Comparison of ENCODE assay signal across 1 cellular context in genomic region chr19:39110263-39110967, GRCh38.
TF ChIP-seq lines count a peak whose summit lies in the region.

No MANE protein-coding gene starts in this region.

TF ChIP-seq in HepG2, 621 proteins besides CTCF, POLR2A, EP300 and RAD21 (continued from another document):
- TF ChIP-seq ZEB1 (IDR thresholded peaks at IDR 0.05; ENCODE audit: insufficient replicate concordance, low read depth): no peak
- no peak for TF ChIP-seq ATF1 (CRISPR knock-in tag; IDR thresholded peaks at IDR 0.05)
- TF ChIP-seq ZNF136 (CRISPR knock-in tag; IDR thresholded peaks at IDR 0.05; ENCODE audit: low read depth): no peak
- peak; percentile 43; the same call in 1 of the 2 replicates for TF ChIP-seq ZFP91 (CRISPR knock-in tag; IDR thresholded peaks at IDR 0.05; ENCODE audit: borderline replicate concordance)
- no peak for TF ChIP-seq MYPOP (CRISPR knock-in tag; IDR thresholded peaks at IDR 0.05)
- TF ChIP-seq ZNF329 (CRISPR knock-in tag; IDR thresholded peaks at IDR 0.05; ENCODE audit: low read depth): no peak
- TF ChIP-seq, protein P1, sequence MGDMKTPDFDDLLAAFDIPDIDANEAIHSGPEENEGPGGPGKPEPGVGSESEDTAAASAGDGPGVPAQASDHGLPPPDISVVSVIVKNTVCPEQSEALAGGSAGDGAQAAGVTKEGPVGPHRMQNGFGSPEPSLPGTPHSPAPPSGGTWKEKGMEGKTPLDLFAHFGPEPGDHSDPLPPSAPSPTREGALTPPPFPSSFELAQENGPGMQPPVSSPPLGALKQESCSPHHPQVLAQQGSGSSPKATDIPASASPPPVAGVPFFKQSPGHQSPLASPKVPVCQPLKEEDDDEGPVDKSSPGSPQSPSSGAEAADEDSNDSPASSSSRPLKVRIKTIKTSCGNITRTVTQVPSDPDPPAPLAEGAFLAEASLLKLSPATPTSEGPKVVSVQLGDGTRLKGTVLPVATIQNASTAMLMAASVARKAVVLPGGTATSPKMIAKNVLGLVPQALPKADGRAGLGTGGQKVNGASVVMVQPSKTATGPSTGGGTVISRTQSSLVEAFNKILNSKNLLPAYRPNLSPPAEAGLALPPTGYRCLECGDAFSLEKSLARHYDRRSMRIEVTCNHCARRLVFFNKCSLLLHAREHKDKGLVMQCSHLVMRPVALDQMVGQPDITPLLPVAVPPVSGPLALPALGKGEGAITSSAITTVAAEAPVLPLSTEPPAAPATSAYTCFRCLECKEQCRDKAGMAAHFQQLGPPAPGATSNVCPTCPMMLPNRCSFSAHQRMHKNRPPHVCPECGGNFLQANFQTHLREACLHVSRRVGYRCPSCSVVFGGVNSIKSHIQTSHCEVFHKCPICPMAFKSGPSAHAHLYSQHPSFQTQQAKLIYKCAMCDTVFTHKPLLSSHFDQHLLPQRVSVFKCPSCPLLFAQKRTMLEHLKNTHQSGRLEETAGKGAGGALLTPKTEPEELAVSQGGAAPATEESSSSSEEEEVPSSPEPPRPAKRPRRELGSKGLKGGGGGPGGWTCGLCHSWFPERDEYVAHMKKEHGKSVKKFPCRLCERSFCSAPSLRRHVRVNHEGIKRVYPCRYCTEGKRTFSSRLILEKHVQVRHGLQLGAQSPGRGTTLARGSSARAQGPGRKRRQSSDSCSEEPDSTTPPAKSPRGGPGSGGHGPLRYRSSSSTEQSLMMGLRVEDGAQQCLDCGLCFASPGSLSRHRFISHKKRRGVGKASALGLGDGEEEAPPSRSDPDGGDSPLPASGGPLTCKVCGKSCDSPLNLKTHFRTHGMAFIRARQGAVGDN (CRISPR knock-in tag; IDR thresholded peaks at IDR 0.05): 0 out of 2 replicates have a peak, but pooled peaks have one; percentile 12
- no peak for TF ChIP-seq NCOA5 (CRISPR knock-in tag; IDR thresholded peaks at IDR 0.05)
- no peak for TF ChIP-seq MNT (IDR thresholded peaks at IDR 0.05)
- TF ChIP-seq SYNCRIP (IDR thresholded peaks at IDR 0.05; ENCODE audit: insufficient read depth, low read depth, low read length): no peak
- no peak for TF ChIP-seq RBAK (CRISPR knock-in tag; IDR thresholded peaks at IDR 0.05)
- no peak for TF ChIP-seq ZMAT3 (CRISPR knock-in tag; conservative IDR thresholded peaks at IDR 0.05)
- TF ChIP-seq, protein P2, sequence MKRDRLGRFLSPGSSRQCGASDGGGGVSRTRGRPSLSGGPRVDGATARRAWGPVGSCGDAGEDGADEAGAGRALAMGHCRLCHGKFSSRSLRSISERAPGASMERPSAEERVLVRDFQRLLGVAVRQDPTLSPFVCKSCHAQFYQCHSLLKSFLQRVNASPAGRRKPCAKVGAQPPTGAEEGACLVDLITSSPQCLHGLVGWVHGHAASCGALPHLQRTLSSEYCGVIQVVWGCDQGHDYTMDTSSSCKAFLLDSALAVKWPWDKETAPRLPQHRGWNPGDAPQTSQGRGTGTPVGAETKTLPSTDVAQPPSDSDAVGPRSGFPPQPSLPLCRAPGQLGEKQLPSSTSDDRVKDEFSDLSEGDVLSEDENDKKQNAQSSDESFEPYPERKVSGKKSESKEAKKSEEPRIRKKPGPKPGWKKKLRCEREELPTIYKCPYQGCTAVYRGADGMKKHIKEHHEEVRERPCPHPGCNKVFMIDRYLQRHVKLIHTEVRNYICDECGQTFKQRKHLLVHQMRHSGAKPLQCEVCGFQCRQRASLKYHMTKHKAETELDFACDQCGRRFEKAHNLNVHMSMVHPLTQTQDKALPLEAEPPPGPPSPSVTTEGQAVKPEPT (CRISPR knock-in tag; IDR thresholded peaks at IDR 0.05; ENCODE audit: low read depth): no peak
- no peak for TF ChIP-seq RNF219 (CRISPR knock-in tag; IDR thresholded peaks at IDR 0.05)
- TF ChIP-seq XRCC5 (optimal IDR thresholded peaks at IDR 0.05; ENCODE audit: low read length): peak; percentile 42
- no peak for TF ChIP-seq GFI1 (CRISPR knock-in tag; IDR thresholded peaks at IDR 0.05; ENCODE audit: borderline replicate concordance)
- no peak for TF ChIP-seq ZBTB8A (CRISPR knock-in tag; IDR thresholded peaks at IDR 0.05; ENCODE audit: borderline replicate concordance, low read depth)
- TF ChIP-seq RXRA (CRISPR knock-in tag; IDR thresholded peaks at IDR 0.05): no peak
- TF ChIP-seq, protein P3, sequence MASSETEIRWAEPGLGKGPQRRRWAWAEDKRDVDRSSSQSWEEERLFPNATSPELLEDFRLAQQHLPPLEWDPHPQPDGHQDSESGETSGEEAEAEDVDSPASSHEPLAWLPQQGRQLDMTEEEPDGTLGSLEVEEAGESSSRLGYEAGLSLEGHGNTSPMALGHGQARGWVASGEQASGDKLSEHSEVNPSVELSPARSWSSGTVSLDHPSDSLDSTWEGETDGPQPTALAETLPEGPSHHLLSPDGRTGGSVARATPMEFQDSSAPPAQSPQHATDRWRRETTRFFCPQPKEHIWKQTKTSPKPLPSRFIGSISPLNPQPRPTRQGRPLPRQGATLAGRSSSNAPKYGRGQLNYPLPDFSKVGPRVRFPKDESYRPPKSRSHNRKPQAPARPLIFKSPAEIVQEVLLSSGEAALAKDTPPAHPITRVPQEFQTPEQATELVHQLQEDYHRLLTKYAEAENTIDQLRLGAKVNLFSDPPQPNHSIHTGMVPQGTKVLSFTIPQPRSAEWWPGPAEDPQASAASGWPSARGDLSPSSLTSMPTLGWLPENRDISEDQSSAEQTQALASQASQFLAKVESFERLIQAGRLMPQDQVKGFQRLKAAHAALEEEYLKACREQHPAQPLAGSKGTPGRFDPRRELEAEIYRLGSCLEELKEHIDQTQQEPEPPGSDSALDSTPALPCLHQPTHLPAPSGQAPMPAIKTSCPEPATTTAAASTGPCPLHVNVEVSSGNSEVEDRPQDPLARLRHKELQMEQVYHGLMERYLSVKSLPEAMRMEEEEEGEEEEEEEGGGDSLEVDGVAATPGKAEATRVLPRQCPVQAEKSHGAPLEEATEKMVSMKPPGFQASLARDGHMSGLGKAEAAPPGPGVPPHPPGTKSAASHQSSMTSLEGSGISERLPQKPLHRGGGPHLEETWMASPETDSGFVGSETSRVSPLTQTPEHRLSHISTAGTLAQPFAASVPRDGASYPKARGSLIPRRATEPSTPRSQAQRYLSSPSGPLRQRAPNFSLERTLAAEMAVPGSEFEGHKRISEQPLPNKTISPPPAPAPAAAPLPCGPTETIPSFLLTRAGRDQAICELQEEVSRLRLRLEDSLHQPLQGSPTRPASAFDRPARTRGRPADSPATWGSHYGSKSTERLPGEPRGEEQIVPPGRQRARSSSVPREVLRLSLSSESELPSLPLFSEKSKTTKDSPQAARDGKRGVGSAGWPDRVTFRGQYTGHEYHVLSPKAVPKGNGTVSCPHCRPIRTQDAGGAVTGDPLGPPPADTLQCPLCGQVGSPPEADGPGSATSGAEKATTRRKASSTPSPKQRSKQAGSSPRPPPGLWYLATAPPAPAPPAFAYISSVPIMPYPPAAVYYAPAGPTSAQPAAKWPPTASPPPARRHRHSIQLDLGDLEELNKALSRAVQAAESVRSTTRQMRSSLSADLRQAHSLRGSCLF (CRISPR knock-in tag; IDR thresholded peaks at IDR 0.05; ENCODE audit: borderline replicate concordance): no peak
- 0 out of 2 replicates have a peak, but pooled peaks have one; percentile 51 for TF ChIP-seq HNRNPL (IDR thresholded peaks at IDR 0.05; ENCODE audit: low read depth, low read length)
- TF ChIP-seq PTBP1 (IDR thresholded peaks at IDR 0.05; ENCODE audit: low read depth, low read length, poor library complexity, severe bottlenecking): no peak
- TF ChIP-seq, protein P4, sequence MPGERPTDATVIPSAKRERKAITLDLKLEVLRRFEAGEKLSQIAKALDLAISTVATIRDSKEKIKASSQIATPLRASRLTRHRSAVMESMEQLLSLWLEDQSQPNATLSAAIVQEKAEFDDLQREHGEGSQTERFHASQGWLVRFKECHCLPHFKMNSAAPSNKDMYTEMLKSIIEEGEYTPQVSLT (CRISPR knock-in tag; IDR thresholded peaks at IDR 0.05; ENCODE audit: borderline replicate concordance, low read depth): no peak
- TF ChIP-seq ZNF629 (CRISPR knock-in tag; conservative IDR thresholded peaks at IDR 0.05): no peak
- no peak for TF ChIP-seq RORA (CRISPR knock-in tag; IDR thresholded peaks at IDR 0.05)
- peak; percentile 62 for TF ChIP-seq SMC3 (IDR thresholded peaks at IDR 0.05; ENCODE audit: low read length)
